Comparison of ENCODE assay signal across 9 cellular contexts in genomic region chr7:87129836-87130235, GRCh38. TPM values are rescaled to one million over a fixed set of nuclear protein-coding genes. Genes with fewer than 3 reads are reported as not detected.
DNase-seq lines count a peak whose midpoint lies in the region; ATAC-seq and TF ChIP-seq lines count a peak whose summit lies in the region.
"Had no signal": no experiment of that assay in that cellular context is flagged by ENCODE, and none has a peak within 500 bp of the region (broad histone marks: within the 10 kb centered on the region; RNA-seq: fewer than 3 reads in every experiment).

No MANE protein-coding gene starts in this region.

- intact Hi-C loops in psoas muscle (cut with DNase I) (no loop called here), head of caudate nucleus (cut with DNase I) (no loop called here)

- no peak for DNase-seq in psoas muscle
- no peak for DNase-seq in NAMALWA (ENCODE audit: low spot score)
- DNase-seq in head of caudate nucleus = no peak
- no peak for DNase-seq in HCEC 1CT
- DNase-seq: hippocampal formation, SW 1271 had no signal

- no peak overlapping the region for H3K4me3 ChIP-seq in psoas muscle

- H3K27ac ChIP-seq in psoas muscle = peak overlapping the region; percentile 13

- no peaks in the 10 kb centered on the region for H3K36me3 ChIP-seq in psoas muscle (ENCODE audit: insufficient read depth in 1 of 2, low read depth in 1 of 2)

- H3K9me3 ChIP-seq in psoas muscle = no peaks in the 10 kb centered on the region

- peak; percentile 96 for ATAC-seq in GM19043 (IDR thresholded peaks at IDR 0.05; ENCODE audit: low read depth, unreplicated experiment)
- ATAC-seq in HG02610 (IDR thresholded peaks at IDR 0.05; ENCODE audit: unreplicated experiment) = peak; percentile 98
- peak; percentile 96 for ATAC-seq in HG03460 (IDR thresholded peaks at IDR 0.05; ENCODE audit: unreplicated experiment)
- peak in 2 of 4 donors; percentile 50 to 70 for ATAC-seq in psoas muscle

- no peak for TF ChIP-seq CTCF in psoas muscle (IDR thresholded peaks at IDR 0.05)

- no peaks in the 10 kb centered on the region for H3K4me1 ChIP-seq in psoas muscle

- WGBS in psoas muscle, 3 donors = 56 to 71% (median 64%) methylated on average over 3 of the region's 3 CpGs

- H3K27me3 ChIP-seq in psoas muscle (ENCODE audit: insufficient read depth in 3 of 3, low read length in 2 of 3) = no peaks in the 10 kb centered on the region

RNA-seq across cellular contexts. Expression of gene DMTF1, which starts 22.4 kb away (rescaled TPM):
- total RNA-seq in psoas muscle = 10 to 100 TPM; 12.5 to 25.3 (median 20.5) TPM
- polyA plus RNA-seq in psoas muscle = 10 to 100 TPM in 2 of 3 donors, 1 to 10 TPM in 1; 8.3 to 16.8 (median 16.3) TPM
